Comparison of ENCODE assay signal across 13 cellular contexts in genomic region chr10:33901166-33901565, GRCh38.
DNase-seq lines count a peak whose midpoint lies in the region; ATAC-seq and TF ChIP-seq lines count a peak whose summit lies in the region.
"Had no signal": no experiment of that assay in that cellular context is flagged by ENCODE, and none has a peak within 500 bp of the region (broad histone marks: within the 10 kb centered on the region; RNA-seq: fewer than 3 reads in every experiment).

No MANE protein-coding gene starts in this region.

- no peak overlapping the region for H3K27ac ChIP-seq in substantia nigra (ENCODE audit: low read depth, low read length, poor library complexity, severe bottlenecking)
- H3K27ac ChIP-seq in MM.1S (ENCODE audit: low read length): no peak overlapping the region
- H3K27ac ChIP-seq: body of pancreas, Peyer's patch had no signal

- TF ChIP-seq CTCF in fibroblast of the aortic adventitia (IDR thresholded peaks at IDR 0.05; ENCODE audit: insufficient read depth, low read length) (no peak), MM.1S (IDR thresholded peaks at IDR 0.05; ENCODE audit: low read length) (no peak)

- H3K4me2 ChIP-seq in MM.1S (ENCODE audit: low read depth, low read length): no peak overlapping the region

- H4K20me1 ChIP-seq in MM.1S (ENCODE audit: insufficient read depth, low read length): no peaks in the 10 kb centered on the region

- no peaks in the 10 kb centered on the region for H3K27me3 ChIP-seq in MM.1S (replicated peaks; ENCODE audit: insufficient read depth, low read length)
- H3K27me3 ChIP-seq: body of pancreas, Peyer's patch, thyroid gland had no signal

- no peak overlapping the region for H3K9ac ChIP-seq in MM.1S (ENCODE audit: low read length)

- H3K9me2 ChIP-seq in MM.1S (replicated peaks; ENCODE audit: insufficient read depth, low read length): no peaks in the 10 kb centered on the region

- no peaks in the 10 kb centered on the region for H3K36me3 ChIP-seq in MM.1S (replicated peaks; ENCODE audit: insufficient read depth, low read length)
- H3K36me3 ChIP-seq: Peyer's patch, thyroid gland had no signal

- H2AFZ ChIP-seq in MM.1S (ENCODE audit: low read length): no peak overlapping the region

- H3K4me3 ChIP-seq in fibroblast of the aortic adventitia (ENCODE audit: low read depth, low read length) (no peak overlapping the region), MM.1S (ENCODE audit: low read length) (no peak overlapping the region)
- H3K4me3 ChIP-seq: body of pancreas, Peyer's patch, thyroid gland had no signal

- H3K79me2 ChIP-seq in MM.1S (ENCODE audit: low read length): no peaks in the 10 kb centered on the region

- no peaks in the 10 kb centered on the region for H3K4me1 ChIP-seq in MM.1S (ENCODE audit: low read length)

- ATAC-seq in sciatic nerve: peak; percentile 75
- ATAC-seq: body of pancreas had no signal

- intact Hi-C loops in sciatic nerve (cut with DNase I): no loop called here

- DNase-seq in EH (ENCODE audit: low read depth) (peak; percentile 75), amniotic stem cell (lab: John Stamatoyannopoulos, UW) (peak; percentile 25), fibroblast of the aortic adventitia (ENCODE audit: low read depth) (peak; percentile 91), sciatic nerve (ENCODE audit: low spot score) (no peak), substantia nigra (lab: John Stamatoyannopoulos, UW) (no peak), MM.1S (no peak)
- DNase-seq in activated CD4-positive, alpha-beta T cell treated with anti-CD3 and anti-CD28 coated beads, Interleukin-2, amount 50 U/mL, for 48 hours: no peak
- no peak for DNase-seq in stimulated activated CD4-positive, alpha-beta T cell treated with anti-CD3 and anti-CD28 coated beads, Interleukin-2, amount 100 ng/mL, for 48 hours
- DNase-seq: body of pancreas; CD4-positive, alpha-beta memory T cell; Peyer's patch; posterior cingulate gyrus; thyroid gland had no signal

- no peaks in the 10 kb centered on the region for H3K9me3 ChIP-seq in MM.1S (replicated peaks; ENCODE audit: insufficient read depth, low read length)
- H3K9me3 ChIP-seq: body of pancreas, Peyer's patch, thyroid gland had no signal

- H3F3A ChIP-seq in MM.1S (ENCODE audit: insufficient read depth, low read length): no peaks in the 10 kb centered on the region

Comparison
In these comparisons a context has a peak if more than half of its experiments do, and no peak if none do; other contexts are left out.
1. DNase-seq: peak in EH (single experiment), amniotic stem cell (single experiment) and fibroblast of the aortic adventitia (single experiment); none in sciatic nerve (single experiment), activated CD4-positive, alpha-beta T cell treated with anti-CD3 and anti-CD28 coated beads, Interleukin-2, amount 50 U/mL, for 48 hours (0 of 2), substantia nigra (0 of 49), MM.1S (single experiment) and stimulated activated CD4-positive, alpha-beta T cell treated with anti-CD3 and anti-CD28 coated beads, Interleukin-2, amount 100 ng/mL, for 48 hours (0 of 2).